18 cellular contexts compared by ENCODE assay signal in genomic region chr4:77454858-77455257, GRCh38.
DNase-seq lines count a peak whose midpoint lies in the region; ATAC-seq and TF ChIP-seq lines count a peak whose summit lies in the region.
"Had no signal": no experiment of that assay in that cellular context is flagged by ENCODE, and none has a peak within 500 bp of the region (broad histone marks: within the 10 kb centered on the region; RNA-seq: fewer than 3 reads in every experiment).

No MANE protein-coding gene starts in this region.

- no peak overlapping the region for H3K27ac ChIP-seq in brain microvascular endothelial cell
- H3K27ac ChIP-seq in prostate gland: no peak overlapping the region
- H3K27ac ChIP-seq: PC-9, SJCRH30 had no signal

- ATAC-seq in activated CD8-positive, alpha-beta memory T cell treated with anti-CD3 and anti-CD28 coated beads, Interleukin-2, amount 10 ng/mL, durations not matched to agents 7 days and 5 days: no peak

- H3K36me3 ChIP-seq in brain microvascular endothelial cell (replicated peaks): no peaks in the 10 kb centered on the region
- no peaks in the 10 kb centered on the region for H3K36me3 ChIP-seq in prostate gland
- H3K36me3 ChIP-seq: SJCRH30 had no signal

- intact Hi-C loops in prostate gland (cut with DNase I): no loop called here

- TF ChIP-seq POLR2A in prostate gland (IDR thresholded peaks at IDR 0.05): no peak

- DNase-seq in COLO668 (lab: John Stamatoyannopoulos, UW; ENCODE audit: unreplicated experiment) (peak; percentile 20), DMS53 (lab: John Stamatoyannopoulos, UW) (peak; percentile 58), brain microvascular endothelial cell (peak; percentile 42), fibroblast of pulmonary artery (ENCODE audit: low read depth) (peak; percentile 14), kidney tubule cell (ENCODE audit: low spot score) (no peak), prostate gland (ENCODE audit: low spot score) (no peak)
- DNase-seq in activated CD8-positive, alpha-beta memory T cell treated with anti-CD3 and anti-CD28 coated beads, Interleukin-2, amount 10 ng/mL, durations not matched to agents 7 days and 5 days: no peak
- DNase-seq: ACHN; C1 segment of cervical spinal cord; CD8-positive, alpha-beta memory T cell; DMS79 treated with DMSO at 0.1 percent for 48 hours; KBM-7; NCI-H1436 treated with DMSO at 0.1 percent for 48 hours; NCI-H2029; NCI-H524; NCI-H82; PC-9 had no signal

- H3K36me3 Mint-ChIP-seq in activated CD8-positive, alpha-beta memory T cell treated with anti-CD3 and anti-CD28 coated beads, Interleukin-2, amount 10 ng/mL, durations not matched to agents 7 days and 5 days: no peaks in the 10 kb centered on the region

- CTCF ChIA-PET in activated CD8-positive, alpha-beta memory T cell treated with anti-CD3 and anti-CD28 coated beads, Interleukin-2, amount 10 ng/mL, durations not matched to agents 7 days and 5 days (lab: Charles Lee): interaction anchor here (1.1 to 1.3 kb wide), 2 partner anchors 10 to 20 kb away, joined by 3 read pairs; no protein-coding TSS in a partner anchor

- 8% methylated on average over 1 of the region's 1 CpG for WGBS in prostate gland

- no peak overlapping the region for H3K4me3 Mint-ChIP-seq in activated CD8-positive, alpha-beta memory T cell treated with anti-CD3 and anti-CD28 coated beads, Interleukin-2, amount 10 ng/mL, durations not matched to agents 7 days and 5 days
- H3K4me3 Mint-ChIP-seq: CD8-positive, alpha-beta memory T cell had no signal

- H3K4me3 ChIP-seq in brain microvascular endothelial cell (ENCODE audit: low read depth, low read length): no peak overlapping the region
- H3K4me3 ChIP-seq in fibroblast of pulmonary artery (replicated peaks; ENCODE audit: low read depth, low read length): no peak overlapping the region
- H3K4me3 ChIP-seq in prostate gland: no peak overlapping the region
- H3K4me3 ChIP-seq: PC-9, SJCRH30 had no signal

- H3K4me1 ChIP-seq in prostate gland (replicated peaks): no peaks in the 10 kb centered on the region
- H3K4me1 ChIP-seq: SJCRH30 had no signal

- H3K4me1 Mint-ChIP-seq in activated CD8-positive, alpha-beta memory T cell treated with anti-CD3 and anti-CD28 coated beads, Interleukin-2, amount 10 ng/mL, durations not matched to agents 7 days and 5 days: no peaks in the 10 kb centered on the region
- H3K4me1 Mint-ChIP-seq: CD8-positive, alpha-beta memory T cell had no signal

- no peak for TF ChIP-seq CTCF in brain microvascular endothelial cell (IDR thresholded peaks at IDR 0.05; ENCODE audit: low read depth, low read length, missing control alignments)
- no peak for TF ChIP-seq CTCF in fibroblast of pulmonary artery (IDR thresholded peaks at IDR 0.05; ENCODE audit: low read length, missing control alignments)
- no peak for TF ChIP-seq CTCF in prostate gland (IDR thresholded peaks at IDR 0.05)

- H3K27me3 ChIP-seq in brain microvascular endothelial cell (replicated peaks) (no peaks in the 10 kb centered on the region), prostate gland (replicated peaks; ENCODE audit: insufficient read depth) (no peaks in the 10 kb centered on the region)
- H3K27me3 ChIP-seq: SJCRH30 had no signal

- peaks cover 2% of the 10 kb centered on the region for H3K9me3 Mint-ChIP-seq in activated CD8-positive, alpha-beta memory T cell treated with anti-CD3 and anti-CD28 coated beads, Interleukin-2, amount 10 ng/mL, durations not matched to agents 7 days and 5 days (ENCODE audit: low read depth)

- no peaks in the 10 kb centered on the region for H3K9me3 ChIP-seq in prostate gland

- no peak overlapping the region for H3K27ac Mint-ChIP-seq in activated CD8-positive, alpha-beta memory T cell treated with anti-CD3 and anti-CD28 coated beads, Interleukin-2, amount 10 ng/mL, durations not matched to agents 7 days and 5 days
- H3K27ac Mint-ChIP-seq: CD8-positive, alpha-beta memory T cell had no signal

- in situ Hi-C loops in brain microvascular endothelial cell (cut with HindIII; ENCODE audit: low pct_ligation_motif_present, low sequenced_read_pairs): no loop called here

- H3K27me3 Mint-ChIP-seq in activated CD8-positive, alpha-beta memory T cell treated with anti-CD3 and anti-CD28 coated beads, Interleukin-2, amount 10 ng/mL, durations not matched to agents 7 days and 5 days: peaks cover 4% of the 10 kb centered on the region
- H3K27me3 Mint-ChIP-seq: CD8-positive, alpha-beta memory T cell had no signal

Comparison
In these comparisons a context has a peak if more than half of its experiments do, and no peak if none do; other contexts are left out.
1. DNase-seq: peak in COLO668 (single experiment), DMS53 (single experiment), brain microvascular endothelial cell (single experiment) and fibroblast of pulmonary artery (single experiment); none in kidney tubule cell (single experiment), prostate gland (single experiment) and activated CD8-positive, alpha-beta memory T cell treated with anti-CD3 and anti-CD28 coated beads, Interleukin-2, amount 10 ng/mL, durations not matched to agents 7 days and 5 days (single experiment).